ENCODE assay signal across 9 cellular contexts in the genomic region with DNA sequence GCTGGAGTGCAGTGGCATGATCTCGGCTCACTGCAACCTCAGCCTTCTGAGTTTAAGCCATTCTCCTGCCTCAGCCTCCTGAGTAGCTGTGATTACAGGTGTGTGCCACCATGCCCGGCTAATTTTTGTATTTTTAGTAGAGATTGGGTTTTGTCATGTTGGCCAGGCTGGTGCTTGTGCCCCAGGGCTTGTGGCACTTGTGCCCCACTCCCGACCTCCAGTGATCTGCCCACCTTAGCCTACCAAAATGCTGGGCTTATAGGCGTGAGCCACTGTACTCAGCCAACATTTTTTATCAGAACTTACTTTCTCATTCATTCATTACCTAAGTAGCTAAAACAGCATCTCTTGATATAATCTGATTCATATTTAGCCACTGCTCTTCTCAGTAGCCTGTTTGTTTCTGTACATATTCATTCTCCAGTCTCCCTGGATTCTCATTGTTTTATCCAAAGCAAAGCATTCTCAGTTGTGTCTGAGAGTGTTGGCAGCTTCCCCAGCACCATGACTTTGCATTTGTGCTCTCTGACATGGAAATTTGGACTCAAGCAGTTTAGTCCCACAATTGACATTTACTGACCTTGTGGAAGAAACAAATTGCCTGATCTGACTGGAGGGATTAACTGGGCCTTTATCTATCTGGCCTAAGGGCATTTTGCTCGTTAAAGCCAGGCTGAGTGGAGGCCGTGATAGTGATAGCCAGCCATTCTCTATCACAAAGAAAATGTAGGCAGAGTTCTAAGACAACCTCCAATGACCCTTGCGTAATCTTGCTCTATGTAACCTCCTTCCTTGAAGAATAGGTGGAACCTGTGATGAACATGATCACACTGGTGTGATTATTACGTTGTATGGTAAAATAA. TPM values are rescaled to one million over a fixed set of nuclear protein-coding genes. Genes with fewer than 3 reads are reported as not detected.
DNase-seq lines count a peak whose midpoint lies in the region; ATAC-seq and TF ChIP-seq lines count a peak whose summit lies in the region.
"Had no signal": no experiment of that assay in that cellular context is flagged by ENCODE, and none has a peak within 500 bp of the region (broad histone marks: within the 10 kb centered on the region; RNA-seq: fewer than 3 reads in every experiment).

No MANE protein-coding gene starts in this region.

- TF ChIP-seq RAD21 in SK-N-SH (IDR thresholded peaks at IDR 0.05; ENCODE audit: low read length), result no peak

- no peaks in the 10 kb centered on the region for H3K4me1 Mint-ChIP-seq in T-helper 2 cell treated with Interferon-gamma antibody and Interleukin-4, amounts not matched to agents 5 μg/mL and 100 μg/mL, for 36 hours (ENCODE audit: low read depth)
- no peaks in the 10 kb centered on the region for H3K4me1 Mint-ChIP-seq in activated CD8-positive, alpha-beta T cell treated with anti-CD3 and anti-CD28 coated beads for 36 hours (ENCODE audit: low read depth)

- H3K9me3 ChIP-seq in BE2C (no peaks in the 10 kb centered on the region), SK-N-SH (peaks cover 2% of the 10 kb centered on the region; the same call in 1 of the 2 replicates), osteoblast (ENCODE audit: low read depth, low read length) (no peaks in the 10 kb centered on the region)

- no peaks in the 10 kb centered on the region for H3K27me3 ChIP-seq in BE2C
- no peaks in the 10 kb centered on the region for H3K27me3 ChIP-seq in SK-N-SH (ENCODE audit: insufficient read depth)
- no peaks in the 10 kb centered on the region for H3K27me3 ChIP-seq in osteoblast (ENCODE audit: insufficient read depth, low read length)

- H4K20me1 ChIP-seq in SK-N-SH (ENCODE audit: insufficient read depth) (no peaks in the 10 kb centered on the region), osteoblast (ENCODE audit: insufficient read depth, low read length) (no peaks in the 10 kb centered on the region)

- H3K36me3 ChIP-seq in BE2C (no peaks in the 10 kb centered on the region), SK-N-SH (replicated peaks in 1 of 2; ENCODE audit: control insufficient read depth in 1 of 2, insufficient read depth in 2 of 2, low read length in 1 of 2) (no peaks in the 10 kb centered on the region), osteoblast (ENCODE audit: insufficient read depth, low read length) (no peaks in the 10 kb centered on the region)

- H3K4me2 ChIP-seq in SK-N-SH (no peak overlapping the region), osteoblast (ENCODE audit: insufficient read depth, low read length) (peak overlapping the region; percentile 3)

- intact Hi-C loops in activated CD8-positive, alpha-beta T cell treated with anti-CD3 and anti-CD28 coated beads for 36 hours (cut with micrococcal nuclease), result no loop called here

- H3K4me3 ChIP-seq in BE2C (ENCODE audit: low read depth, low read length) (no peak overlapping the region), SK-N-SH (ENCODE audit: low read depth in 2 of 2, low read length in 1 of 2) (no peak overlapping the region), fibroblast of villous mesenchyme (ENCODE audit: low read depth, low read length) (no peak overlapping the region), osteoblast (ENCODE audit: insufficient read depth, low read length) (no peak overlapping the region)

- no peaks in the 10 kb centered on the region for H3K9me2 ChIP-seq in SK-N-SH

- peak overlapping the region; percentile 36 to 80 for H3K27ac ChIP-seq in SK-N-SH (ENCODE audit: low read depth in 2 of 2, low read length in 1 of 2)
- peak overlapping the region; percentile 94 for H3K27ac ChIP-seq in osteoblast (ENCODE audit: low read depth, low read length)

- no peak overlapping the region for H3K4me3 Mint-ChIP-seq in T-helper 2 cell treated with Interferon-gamma antibody and Interleukin-4, amounts not matched to agents 5 μg/mL and 100 μg/mL, for 36 hours
- no peak overlapping the region for H3K4me3 Mint-ChIP-seq in activated CD8-positive, alpha-beta T cell treated with anti-CD3 and anti-CD28 coated beads for 36 hours

- H2AFZ ChIP-seq in SK-N-SH (ENCODE audit: low read depth), result peak overlapping the region; percentile 17; the same call in 1 of the 2 replicates
- peak overlapping the region; percentile 65 for H2AFZ ChIP-seq in osteoblast (ENCODE audit: low read length)

- peaks cover 6% of the 10 kb centered on the region for H3K27me3 Mint-ChIP-seq in T-helper 2 cell treated with Interferon-gamma antibody and Interleukin-4, amounts not matched to agents 5 μg/mL and 100 μg/mL, for 36 hours (ENCODE audit: low read depth)
- H3K27me3 Mint-ChIP-seq in activated CD8-positive, alpha-beta T cell treated with anti-CD3 and anti-CD28 coated beads for 36 hours, result peaks cover 7% of the 10 kb centered on the region

- H3K36me3 Mint-ChIP-seq in T-helper 2 cell treated with Interferon-gamma antibody and Interleukin-4, amounts not matched to agents 5 μg/mL and 100 μg/mL, for 36 hours (ENCODE audit: low read depth), result no peaks in the 10 kb centered on the region
- H3K36me3 Mint-ChIP-seq in activated CD8-positive, alpha-beta T cell treated with anti-CD3 and anti-CD28 coated beads for 36 hours (ENCODE audit: low read depth), result no peaks in the 10 kb centered on the region

- H3K9ac ChIP-seq in SK-N-SH, result peak overlapping the region; percentile 41

- H3F3A ChIP-seq in SK-N-SH (replicated peaks; ENCODE audit: insufficient read depth), result no peaks in the 10 kb centered on the region

- H3K4me1 ChIP-seq in BE2C, result peaks cover 4% of the 10 kb centered on the region; the same call in 1 of the 2 replicates
- peaks cover 0 to 4% of the 10 kb centered on the region in 2 experiments; a peak in 2 of 4 replicates for H3K4me1 ChIP-seq in SK-N-SH (ENCODE audit: control insufficient read depth in 1 of 2, insufficient read depth in 2 of 2, low read depth in 1 of 2, low read length in 1 of 2)
- H3K4me1 ChIP-seq in osteoblast (ENCODE audit: insufficient read depth, low read length), result peaks cover 26% of the 10 kb centered on the region

- peaks cover 3% of the 10 kb centered on the region for H3K9me3 Mint-ChIP-seq in T-helper 2 cell treated with Interferon-gamma antibody and Interleukin-4, amounts not matched to agents 5 μg/mL and 100 μg/mL, for 36 hours
- peaks cover 2% of the 10 kb centered on the region for H3K9me3 Mint-ChIP-seq in activated CD8-positive, alpha-beta T cell treated with anti-CD3 and anti-CD28 coated beads for 36 hours

- no peak overlapping the region for H3K27ac Mint-ChIP-seq in T-helper 2 cell treated with Interferon-gamma antibody and Interleukin-4, amounts not matched to agents 5 μg/mL and 100 μg/mL, for 36 hours
- H3K27ac Mint-ChIP-seq in activated CD8-positive, alpha-beta T cell treated with anti-CD3 and anti-CD28 coated beads for 36 hours, result no peak overlapping the region

- DNase-seq in BE2C (peak; percentile 15), SK-N-SH (peak; percentile 10), fibroblast of villous mesenchyme (ENCODE audit: low read depth) (peak; percentile 97), osteoblast (ENCODE audit: insufficient read length, low spot score, missing footprints) (no peak), SKM-1 treated with dmso at 0.1 percent for 144 hours (lab: John Stamatoyannopoulos, UW; ENCODE audit: unreplicated experiment) (no peak), SIG-M5 (lab: John Stamatoyannopoulos, UW) (no peak)
- DNase-seq in T-helper 2 cell treated with Interferon-gamma antibody and Interleukin-4, amounts not matched to agents 5 μg/mL and 100 μg/mL, for 36 hours (ENCODE audit: low spot score), result no peak
- no peak for DNase-seq in activated CD8-positive, alpha-beta T cell treated with anti-CD3 and anti-CD28 coated beads for 36 hours
- DNase-seq: NCI-H524 treated with DMSO at 0.1 percent for 48 hours had no signal

- H3K79me2 ChIP-seq in SK-N-SH (ENCODE audit: insufficient read depth) (no peaks in the 10 kb centered on the region), osteoblast (ENCODE audit: insufficient read depth, low read length) (no peaks in the 10 kb centered on the region)

- TF ChIP-seq CTCF in BE2C (IDR thresholded peaks at IDR 0.05; ENCODE audit: low read depth, low read length), result no peak
- TF ChIP-seq CTCF in SK-N-SH (IDR thresholded peaks at IDR 0.05), result no peak
- no peak for TF ChIP-seq CTCF in fibroblast of villous mesenchyme (IDR thresholded peaks at IDR 0.05; ENCODE audit: insufficient read depth, low read depth, low read length)
- no peak for TF ChIP-seq CTCF in osteoblast (IDR thresholded peaks at IDR 0.05; ENCODE audit: extremely low read depth, low read depth, low read length)
- TF ChIP-seq CTCF in activated CD8-positive, alpha-beta T cell treated with anti-CD3 and anti-CD28 coated beads for 36 hours (IDR thresholded peaks at IDR 0.05), result no peak

- CTCF ChIA-PET in SK-N-SH (lab: Yijun Ruan, JAX), result interaction anchor here (1.0 to 4.5 kb wide), 3 partner anchors 9 to 80 kb away, joined by 3 to 21 read pairs (median 4); no protein-coding TSS in a partner anchor
- CTCF ChIA-PET in activated CD8-positive, alpha-beta T cell treated with anti-CD3 and anti-CD28 coated beads for 36 hours (lab: Charles Lee), result no interaction called here

- POLR2A ChIA-PET in SK-N-SH (lab: Yijun Ruan, JAX), result no interaction called here
- POLR2A ChIA-PET in activated CD8-positive, alpha-beta T cell treated with anti-CD3 and anti-CD28 coated beads for 36 hours (lab: Charles Lee), result no interaction called here

- no peak for ATAC-seq in activated CD8-positive, alpha-beta T cell treated with anti-CD3 and anti-CD28 coated beads for 36 hours

- 25% methylated on average over 8 of the region's 8 CpGs for WGBS in SK-N-SH (ENCODE audit: low lambda C conversion rate)

- peak in 1 of 2 experiments; percentile 10; a peak in 1 of 4 replicates for TF ChIP-seq EP300 in SK-N-SH (IDR thresholded peaks at IDR 0.05; ENCODE audit: borderline replicate concordance in 1 of 2, low read depth in 1 of 2, low read length in 1 of 2)

TF ChIP-seq in SK-N-SH, 30 proteins besides CTCF, POLR2A, EP300 and RAD21 (continues in another document):
- TF ChIP-seq NRF1 (IDR thresholded peaks at IDR 0.05; ENCODE audit: low read depth, low read length), result no peak
- TF ChIP-seq MEF2A (IDR thresholded peaks at IDR 0.05; ENCODE audit: borderline replicate concordance, low read depth), result no peak
- no peak for TF ChIP-seq SMC3 (IDR thresholded peaks at IDR 0.05; ENCODE audit: low read depth, low read length)
- no peak for TF ChIP-seq TAF1 (IDR thresholded peaks at IDR 0.05; ENCODE audit: borderline replicate concordance, low read depth, low read length)

RNA-seq across cellular contexts. Expression of gene AKR1B15, which starts 44.9 kb away (rescaled TPM):
- polyA plus RNA-seq in BE2C (2012; ENCODE audit: insufficient read depth, insufficient read length, low read depth), result 0.22 TPM
- polyA plus RNA-seq in SK-N-SH (2012; rRNA removed), result not detected in 2 replicates
- polyA plus RNA-seq in SK-N-SH (2012; cell fraction: cytosol; rRNA removed), result not detected in 2 replicates
- not detected in 2 replicates for polyA plus RNA-seq in SK-N-SH (2012; cell fraction: nucleus; rRNA removed)
- total RNA-seq in fibroblast of villous mesenchyme (not detected in 2 replicates), osteoblast (0.29 and 0.36 TPM in 2 replicates)
- not detected for total RNA-seq in activated CD8-positive, alpha-beta T cell treated with anti-CD3 and anti-CD28 coated beads for 36 hours

RNA-seq across cellular contexts. Expression of gene BPGM, which starts 52.9 kb away (rescaled TPM):
- 30.0 TPM for polyA plus RNA-seq in BE2C (2012; ENCODE audit: insufficient read depth, insufficient read length, low read depth)
- polyA plus RNA-seq in SK-N-SH (2012; rRNA removed), result 12.4 and 17.4 TPM in 2 replicates
- 20.2 and 28.4 TPM in 2 replicates for polyA plus RNA-seq in SK-N-SH (2012; cell fraction: cytosol; rRNA removed)
- 4.7 and 7.0 TPM in 2 replicates for polyA plus RNA-seq in SK-N-SH (2012; cell fraction: nucleus; rRNA removed)
- total RNA-seq in fibroblast of villous mesenchyme (35.8 and 59.2 TPM in 2 replicates), osteoblast (43.6 and 64.8 TPM in 2 replicates)
- total RNA-seq in activated CD8-positive, alpha-beta T cell treated with anti-CD3 and anti-CD28 coated beads for 36 hours, result 10 to 100 TPM; 11.2 to 12.4 TPM

Comparison
In these comparisons a context has a peak if more than half of its experiments do, and no peak if none do; other contexts are left out.
1. DNase-seq: peak in BE2C (single experiment), SK-N-SH (single experiment) and fibroblast of villous mesenchyme (single experiment); none in osteoblast (single experiment), SKM-1 treated with dmso at 0.1 percent for 144 hours (single experiment), T-helper 2 cell treated with Interferon-gamma antibody and Interleukin-4, amounts not matched to agents 5 μg/mL and 100 μg/mL, for 36 hours (single experiment), activated CD8-positive, alpha-beta T cell treated with anti-CD3 and anti-CD28 coated beads for 36 hours (single experiment) and SIG-M5 (single experiment).